Comparison of ENCODE assay signal across 12 cellular contexts in genomic region chr20:43432498-43432897, GRCh38.
"Had no signal": no experiment of that assay in that cellular context is flagged by ENCODE, and none has a peak within 500 bp of the region (broad histone marks: within the 10 kb centered on the region; RNA-seq: fewer than 3 reads in every experiment).

No MANE protein-coding gene starts in this region.

- H3K36me3 ChIP-seq: ascending aorta, heart right ventricle, left lung, spleen, upper lobe of right lung, WERI-Rb-1 had no signal

- H3K27ac ChIP-seq: ascending aorta, coronary artery, heart right ventricle, left lung, spleen, upper lobe of right lung, WERI-Rb-1 had no signal

- H3K9me3 ChIP-seq: ascending aorta, left lung, spleen, upper lobe of right lung had no signal

- ATAC-seq: heart right ventricle; left lung; stimulated activated naive B cell treated with anti-CD40 and anti-IgM and Interleukin-4, amounts not matched to agents 10 μg/mL and 1 μg/mL and 100 μg/mL, for 72 hours; upper lobe of right lung had no signal

- DNase-seq: activated CD4-positive, alpha-beta T cell treated with anti-CD3 and anti-CD28 coated beads for 1 hour; activated gamma-delta T cell; heart right ventricle; left lung; nucleus accumbens; spleen; stimulated activated CD4-positive, alpha-beta T cell treated with anti-CD3 and anti-CD28 coated beads, Interleukin-4, amount 100 ng/mL, for 4 hours; stimulated activated naive B cell treated with anti-CD40 and anti-IgM and Interleukin-4, amounts not matched to agents 10 μg/mL and 1 μg/mL and 100 μg/mL, for 72 hours; upper lobe of right lung; WERI-Rb-1 had no signal

- H3K4me1 ChIP-seq: ascending aorta, heart right ventricle, left lung, spleen, upper lobe of right lung had no signal

- H3K27me3 ChIP-seq: ascending aorta, upper lobe of right lung had no signal

- H3K4me3 ChIP-seq: ascending aorta, coronary artery, heart right ventricle, left lung, spleen, upper lobe of right lung had no signal
